In the genomic region with DNA sequence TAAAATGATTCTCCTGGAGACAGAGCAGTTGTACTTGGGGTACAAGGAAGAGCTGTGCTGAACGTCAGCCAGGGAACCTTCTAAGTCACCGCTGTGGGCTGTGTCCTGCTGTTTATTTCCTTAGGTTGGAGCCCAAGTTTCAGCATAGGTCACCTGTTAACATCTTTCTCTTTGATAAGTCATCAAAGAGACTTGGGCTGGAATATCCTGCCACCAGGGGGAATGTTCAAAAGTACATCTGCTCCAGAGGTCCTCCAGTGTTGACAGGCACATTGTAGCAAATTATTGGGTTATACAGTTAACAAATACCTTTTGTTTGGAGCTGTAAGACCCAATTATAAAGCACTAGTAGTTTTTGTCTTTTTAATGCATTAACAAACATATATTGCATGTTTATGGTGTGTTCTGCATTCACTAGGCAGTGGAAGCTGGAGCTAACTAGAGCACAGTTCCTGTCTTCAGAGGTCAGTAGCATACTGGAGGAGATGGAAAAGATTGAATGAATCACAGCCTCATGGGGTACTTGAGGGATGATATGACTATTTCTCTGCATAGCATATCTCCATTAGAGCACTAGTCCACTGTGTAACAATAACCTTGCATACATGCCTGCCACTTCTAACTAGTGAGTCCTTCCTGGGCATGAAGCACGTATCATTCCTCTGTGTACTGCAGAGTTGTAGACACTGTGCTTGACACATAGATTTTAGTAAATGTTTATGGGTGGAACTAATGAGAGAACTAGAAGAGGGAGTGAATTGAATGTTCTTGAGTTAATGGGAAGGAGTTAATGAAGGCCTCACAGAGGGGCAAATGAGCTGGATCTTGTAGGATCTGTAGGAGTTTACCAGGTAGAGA, we compare ENCODE assay signal across 1 cellular context.
TF ChIP-seq lines count a peak whose summit lies in the region.

No MANE protein-coding gene starts in this region.

TF ChIP-seq in HCT116, 20 proteins besides CTCF, POLR2A, EP300 and RAD21 (continued from another document):
- TF ChIP-seq, protein P1, sequence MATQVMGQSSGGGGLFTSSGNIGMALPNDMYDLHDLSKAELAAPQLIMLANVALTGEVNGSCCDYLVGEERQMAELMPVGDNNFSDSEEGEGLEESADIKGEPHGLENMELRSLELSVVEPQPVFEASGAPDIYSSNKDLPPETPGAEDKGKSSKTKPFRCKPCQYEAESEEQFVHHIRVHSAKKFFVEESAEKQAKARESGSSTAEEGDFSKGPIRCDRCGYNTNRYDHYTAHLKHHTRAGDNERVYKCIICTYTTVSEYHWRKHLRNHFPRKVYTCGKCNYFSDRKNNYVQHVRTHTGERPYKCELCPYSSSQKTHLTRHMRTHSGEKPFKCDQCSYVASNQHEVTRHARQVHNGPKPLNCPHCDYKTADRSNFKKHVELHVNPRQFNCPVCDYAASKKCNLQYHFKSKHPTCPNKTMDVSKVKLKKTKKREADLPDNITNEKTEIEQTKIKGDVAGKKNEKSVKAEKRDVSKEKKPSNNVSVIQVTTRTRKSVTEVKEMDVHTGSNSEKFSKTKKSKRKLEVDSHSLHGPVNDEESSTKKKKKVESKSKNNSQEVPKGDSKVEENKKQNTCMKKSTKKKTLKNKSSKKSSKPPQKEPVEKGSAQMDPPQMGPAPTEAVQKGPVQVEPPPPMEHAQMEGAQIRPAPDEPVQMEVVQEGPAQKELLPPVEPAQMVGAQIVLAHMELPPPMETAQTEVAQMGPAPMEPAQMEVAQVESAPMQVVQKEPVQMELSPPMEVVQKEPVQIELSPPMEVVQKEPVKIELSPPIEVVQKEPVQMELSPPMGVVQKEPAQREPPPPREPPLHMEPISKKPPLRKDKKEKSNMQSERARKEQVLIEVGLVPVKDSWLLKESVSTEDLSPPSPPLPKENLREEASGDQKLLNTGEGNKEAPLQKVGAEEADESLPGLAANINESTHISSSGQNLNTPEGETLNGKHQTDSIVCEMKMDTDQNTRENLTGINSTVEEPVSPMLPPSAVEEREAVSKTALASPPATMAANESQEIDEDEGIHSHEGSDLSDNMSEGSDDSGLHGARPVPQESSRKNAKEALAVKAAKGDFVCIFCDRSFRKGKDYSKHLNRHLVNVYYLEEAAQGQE (IDR thresholded peaks at IDR 0.05; ENCODE audit: low read depth) = no peak
- TF ChIP-seq SRF (IDR thresholded peaks at IDR 0.05; ENCODE audit: low read depth) = no peak
